18 cellular contexts compared by ENCODE assay signal in the genomic region with DNA sequence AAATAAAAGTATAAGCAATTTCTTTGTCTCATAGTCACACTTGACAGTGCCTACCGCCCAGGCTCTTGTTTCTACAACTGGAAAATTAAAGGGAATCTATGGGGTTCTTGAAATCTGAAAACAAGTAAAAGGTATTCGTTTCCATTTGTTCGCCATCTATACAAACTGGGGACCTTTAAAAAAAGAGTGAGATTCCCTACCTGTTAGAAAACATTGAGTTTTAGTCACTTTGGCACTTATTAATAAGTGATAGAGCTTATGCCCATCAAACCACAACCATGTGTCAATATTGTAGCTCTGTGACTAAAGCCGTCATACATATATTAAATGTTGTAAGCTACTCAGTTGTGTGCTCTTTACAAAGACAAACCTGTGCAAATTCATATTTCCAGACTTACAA. TPM values are rescaled to one million over a fixed set of nuclear protein-coding genes. Genes with fewer than 3 reads are reported as not detected.
A peak's percentile ranks its signal among the peaks of the same experiment; 100 is the strongest.
DNase-seq lines count a peak whose midpoint lies in the region; TF ChIP-seq lines count a peak whose summit lies in the region.
"Had no signal": no experiment of that assay in that cellular context is flagged by ENCODE, and none has a peak within 500 bp of the region (broad histone marks: within the 10 kb centered on the region; RNA-seq: fewer than 3 reads in every experiment).

No MANE protein-coding gene starts in this region.

- H3K14ac ChIP-seq in H9 (ENCODE audit: insufficient read depth, low read length), result no peak overlapping the region

- no peak for TF ChIP-seq POLR2A in sigmoid colon (IDR thresholded peaks at IDR 0.05)

- no peak overlapping the region for H2AFZ ChIP-seq in H9 (ENCODE audit: low read length)
- H2AFZ ChIP-seq: PC-9 had no signal

- peak overlapping the region; percentile 41 for H3K27ac ChIP-seq in brain microvascular endothelial cell
- peak overlapping the region in 3 of 4 donors; percentile 53 to 65 (median 57) for H3K27ac ChIP-seq in sigmoid colon
- H3K27ac ChIP-seq in H9 (ENCODE audit: insufficient read length, low read depth, low read length), result no peak overlapping the region
- H3K27ac ChIP-seq: PC-9, SJSA1 had no signal

- H3K4ac ChIP-seq in H9 (ENCODE audit: low read depth, low read length), result no peak overlapping the region

- no peaks in the 10 kb centered on the region for H3K4me1 Mint-ChIP-seq in H9
- H3K4me1 Mint-ChIP-seq: CD4-positive, alpha-beta memory T cell had no signal

- H3K23me2 ChIP-seq in H9 (ENCODE audit: insufficient read length, low read depth, low read length, poor library complexity, severe bottlenecking), result no peaks in the 10 kb centered on the region

- DNase-seq in EH (ENCODE audit: low read depth) (peak; percentile 2), brain microvascular endothelial cell (peak; percentile 7), fibroblast of peridontal ligament (ENCODE audit: extremely low read depth) (peak; percentile 37), sigmoid colon (no peak), NCI-H146 treated with DMSO at 0.1 percent for 48 hours (lab: John Stamatoyannopoulos, UW; ENCODE audit: unreplicated experiment) (no peak), H9 (no peak), NCI-H1417 (lab: John Stamatoyannopoulos, UW) (no peak)
- no peak for DNase-seq in stimulated activated CD4-positive, alpha-beta T cell treated with anti-CD3 and anti-CD28 coated beads, Interleukin-4, amount 100 ng/mL, for 1 hour
- DNase-seq: CD4-positive, alpha-beta memory T cell; DND-41; GDM1; KG1; NCI-H1436; NCI-H2081; NCI-H510A treated with DMSO at 0.1 percent for 48 hours; PC-9 had no signal

- no peak overlapping the region for H2AK5ac ChIP-seq in H9 (ENCODE audit: insufficient read length, low read length)

- TF ChIP-seq EP300 in sigmoid colon (IDR thresholded peaks at IDR 0.05), result no peak

- no peak overlapping the region for H2BK20ac ChIP-seq in H9 (ENCODE audit: low read depth, low read length, poor library complexity, severe bottlenecking)

- H2BK120ac ChIP-seq in H9 (ENCODE audit: low read depth, low read length, poor library complexity, severe bottlenecking), result no peak overlapping the region

- no peak overlapping the region for H4K5ac ChIP-seq in H9 (ENCODE audit: insufficient read length, low read depth, low read length)

- no peak overlapping the region for H3K4me2 ChIP-seq in H9 (ENCODE audit: insufficient read depth, insufficient read length, low read length)
- H3K4me2 ChIP-seq: PC-9 had no signal

- H3K36me3 Mint-ChIP-seq in H9 (ENCODE audit: insufficient read depth in 1 of 3, low read depth in 3 of 3), result peaks cover 4 to 38% (median 9%) of the 10 kb centered on the region in 3 experiments; a peak in 6 of 7 replicates
- H3K36me3 Mint-ChIP-seq: CD4-positive, alpha-beta memory T cell had no signal

- H3K4me3 Mint-ChIP-seq in H9, result no peak overlapping the region
- H3K4me3 Mint-ChIP-seq: CD4-positive, alpha-beta memory T cell had no signal

- TF ChIP-seq CTCF in brain microvascular endothelial cell (IDR thresholded peaks at IDR 0.05; ENCODE audit: low read depth, low read length, missing control alignments), result no peak
- TF ChIP-seq CTCF in sigmoid colon (IDR thresholded peaks at IDR 0.05), result no peak
- no peak for TF ChIP-seq CTCF in H9 (conservative IDR thresholded peaks at IDR 0.05)

- no peak overlapping the region for H2BK12ac ChIP-seq in H9 (ENCODE audit: insufficient read length, low read depth, low read length)

- H4K20me1 ChIP-seq in H9 (ENCODE audit: control insufficient read depth, insufficient read depth, insufficient read length), result no peaks in the 10 kb centered on the region

- H3K9me3 Mint-ChIP-seq in H9, result no peaks in the 10 kb centered on the region
- H3K9me3 Mint-ChIP-seq: CD4-positive, alpha-beta memory T cell had no signal

- H2BK15ac ChIP-seq in H9 (ENCODE audit: low read depth, low read length), result no peak overlapping the region

- no peak overlapping the region for H3K27ac Mint-ChIP-seq in H9
- H3K27ac Mint-ChIP-seq: CD4-positive, alpha-beta memory T cell had no signal

- H3K27me3 Mint-ChIP-seq in H9 (ENCODE audit: low read depth), result no peaks in the 10 kb centered on the region

- H3K4me3 ChIP-seq in brain microvascular endothelial cell (ENCODE audit: low read depth, low read length) (peak overlapping the region; percentile 39), sigmoid colon (no peak overlapping the region)
- H3K4me3 ChIP-seq: GM12878, PC-9, SJSA1 had no signal

- in situ Hi-C loops in brain microvascular endothelial cell (cut with HindIII; ENCODE audit: low pct_ligation_motif_present, low sequenced_read_pairs), result no loop called here

- no peak overlapping the region for H2BK5ac ChIP-seq in H9 (ENCODE audit: insufficient read length, low read length)

- no peak overlapping the region for H3T11ph ChIP-seq in H9 (ENCODE audit: low read length)

- H3K9ac ChIP-seq in H9 (ENCODE audit: extremely low read depth, insufficient read length, low read length), result no peak overlapping the region

- no peak overlapping the region for H4K91ac ChIP-seq in H9 (ENCODE audit: insufficient read length, low read depth, low read length)

- H3K4me1 ChIP-seq in sigmoid colon (peaks cover 2 to 71% (median 51%) of the 10 kb centered on the region in 4 donors), H9 (ENCODE audit: insufficient read depth, low read length) (no peaks in the 10 kb centered on the region)
- H3K4me1 ChIP-seq: SJSA1 had no signal

- H3K9me3 ChIP-seq in sigmoid colon, result no peaks in the 10 kb centered on the region
- no peaks in the 10 kb centered on the region for H3K9me3 ChIP-seq in H9 (ENCODE audit: control insufficient read depth, low read depth, low read length)
- H3K9me3 ChIP-seq: SJSA1 had no signal

- no peak overlapping the region for H4K8ac ChIP-seq in H9 (replicated peaks; ENCODE audit: insufficient read length, low read depth, low read length)

- peaks cover 96% of the 10 kb centered on the region for H3K36me3 ChIP-seq in brain microvascular endothelial cell (replicated peaks)
- H3K36me3 ChIP-seq in sigmoid colon, result peaks cover 43 to 98% (median 76%) of the 10 kb centered on the region in 4 donors

- no peak overlapping the region for H3K56ac ChIP-seq in H9 (ENCODE audit: insufficient read length, low read depth, low read length)

- H3K23ac ChIP-seq in H9 (ENCODE audit: insufficient read length, low read depth, low read length), result no peak overlapping the region

- H3K27me3 ChIP-seq in brain microvascular endothelial cell (replicated peaks) (no peaks in the 10 kb centered on the region), sigmoid colon (no peaks in the 10 kb centered on the region), H9 (ENCODE audit: insufficient read depth, low read length) (no peaks in the 10 kb centered on the region)
- H3K27me3 ChIP-seq: SJSA1 had no signal

- H3K79me2 ChIP-seq in H9 (ENCODE audit: insufficient read depth, low read length), result no peaks in the 10 kb centered on the region

- H3K18ac ChIP-seq in H9 (ENCODE audit: insufficient read length, low read depth, low read length), result no peak overlapping the region

- no peaks in the 10 kb centered on the region for H3K79me1 ChIP-seq in H9 (ENCODE audit: insufficient read depth, low read depth, low read length, poor library complexity, severe bottlenecking)

- WGBS in sigmoid colon, 2 donors, result 92 to 95% methylated on average over 4 of the region's 4 CpGs
- no CpG with 5 or more reads among the region's 4 CpGs for WGBS in H9 (ENCODE audit: extremely low coverage, insufficient read length, low lambda C conversion rate)

- intact Hi-C loops in sigmoid colon (cut with DNase I), result no loop called here

RNA-seq across cellular contexts. Expression of a gene that starts 13.2 kb away (rescaled TPM):
- 1,000 to 10,000 TPM in 2 of 4 donors, 100 to 1,000 TPM in 2; 671 to 3,059 (median 1,333) TPM for total RNA-seq in sigmoid colon
- 100 to 1,000 TPM in 1 of 3 donors, 10 to 100 TPM in 2; 13.6 to 140 (median 28.2) TPM for polyA plus RNA-seq in sigmoid colon
- 56.0 and 61.3 TPM in 2 replicates for total RNA-seq in H9 (2021)
- total RNA-seq: CD4-positive, alpha-beta memory T cell had no signal

Comparison
In these comparisons a context has a peak if more than half of its experiments do, and no peak if none do; other contexts are left out.
1. DNase-seq: peak in EH (single experiment), brain microvascular endothelial cell (single experiment) and fibroblast of peridontal ligament (single experiment); none in sigmoid colon (single experiment), NCI-H146 treated with DMSO at 0.1 percent for 48 hours (single experiment), H9 (single experiment), stimulated activated CD4-positive, alpha-beta T cell treated with anti-CD3 and anti-CD28 coated beads, Interleukin-4, amount 100 ng/mL, for 1 hour (single experiment) and NCI-H1417 (0 of 3).
2. RNA of a gene that starts 13.2 kb away (total RNA-seq): 671 to 3,059 TPM in sigmoid colon; 56.0 to 61.3 TPM in H9; every median in the first group is over 10 times any median in the second.